In genomic region chr12:7639571-7640122, GRCh38 we compare ENCODE assay signal across 12 cellular contexts. TPM values are rescaled to one million over a fixed set of nuclear protein-coding genes. Genes with fewer than 3 reads are reported as not detected.
DNase-seq lines count a peak whose midpoint lies in the region; ATAC-seq, FAIRE-seq and TF ChIP-seq lines count a peak whose summit lies in the region.
"Not testable (repeated sequence)": the region's sequence is repeated elsewhere in the genome, so short reads cannot be mapped to it uniquely, and the experiment has no call there.
"Had no signal": no experiment of that assay in that cellular context is flagged by ENCODE, and none has a peak within 500 bp of the region (broad histone marks: within the 10 kb centered on the region; RNA-seq: fewer than 3 reads in every experiment).

No MANE protein-coding gene starts in this region.

- POLR2A ChIA-PET in activated B cell treated with CpG ODN at 0.5 μM for 24 hours (lab: Charles Lee): interaction anchor here (0.6 to 1.2 kb wide), 2 partner anchors 386 to 532 kb away, joined by 3 to 7 read pairs; no protein-coding TSS in a partner anchor

- TF ChIP-seq EP300 in suprapubic skin (IDR thresholded peaks at IDR 0.05): not testable (repeated sequence)

- peaks cover 35% of the 10 kb centered on the region for H3K4me1 ChIP-seq in HUES6 (ENCODE audit: control insufficient read depth, insufficient read depth, low read length)
- not testable (repeated sequence) for H3K4me1 ChIP-seq in kidney (ENCODE audit: control insufficient read depth in 1 of 2, insufficient read depth in 1 of 2, low read depth in 1 of 2, low read length in 2 of 2); psoas muscle; suprapubic skin

- peaks cover 21% of the 10 kb centered on the region for H3K27me3 Mint-ChIP-seq in activated B cell treated with CpG ODN at 0.5 μM for 24 hours
- H3K27me3 Mint-ChIP-seq in activated naive CD8-positive, alpha-beta T cell treated with anti-CD3 and anti-CD28 coated beads for 36 hours: not testable (repeated sequence)

- H3K27ac ChIP-seq in HUES6 (ENCODE audit: low read depth, low read length); kidney (ENCODE audit: low read depth in 2 of 2, low read length in 2 of 2); psoas muscle; suprapubic skin: not testable (repeated sequence)

- H3K9me3 ChIP-seq in HUES6 (ENCODE audit: control insufficient read depth, insufficient read depth, low read depth, low read length); kidney (ENCODE audit: control insufficient read depth in 1 of 2, low read length in 2 of 2); psoas muscle; suprapubic skin: not testable (repeated sequence)

- H3K27me3 ChIP-seq in HUES6 (ENCODE audit: control insufficient read depth, insufficient read depth, low read length); psoas muscle (ENCODE audit: insufficient read depth in 3 of 3, low read length in 2 of 3); suprapubic skin: not testable (repeated sequence)

- intact Hi-C loops in activated B cell treated with CpG ODN at 0.5 μM for 24 hours (cut with micrococcal nuclease) (loop anchor here (2.0 to 10.0 kb wide), 7 partner anchors 167 to 1085 kb away; partner anchors contain the start of genes ATN1, IFFO1, LPCAT3 and TPI1), kidney (cut with DNase I) (loop anchor here (5.0 kb wide), 1 partner anchor 417 kb away; no protein-coding TSS in a partner anchor), psoas muscle (cut with DNase I) (loop anchor here (2.0 to 10.0 kb wide), 3 partner anchors 421 to 577 kb away; partner anchors contain the start of gene C1S (in 1 of the 2))

- H3K9ac ChIP-seq in HUES6 (ENCODE audit: low read length); kidney (ENCODE audit: low read length in 2 of 2): not testable (repeated sequence)

- H3K36me3 Mint-ChIP-seq in activated B cell treated with CpG ODN at 0.5 μM for 24 hours (ENCODE audit: low read depth); activated naive CD8-positive, alpha-beta T cell treated with anti-CD3 and anti-CD28 coated beads for 36 hours: not testable (repeated sequence)

- TF ChIP-seq POLR2A in suprapubic skin (IDR thresholded peaks at IDR 0.05): not testable (repeated sequence)

- not testable (repeated sequence) for DNase-seq in AG09309 (ENCODE audit: low read depth); activated B cell treated with CpG ODN at 0.5 μM for 24 hours; activated naive CD8-positive, alpha-beta T cell treated with anti-CD3 and anti-CD28 coated beads for 36 hours; epithelial cell of proximal tubule (ENCODE audit: low read depth); kidney; psoas muscle; suprapubic skin (ENCODE audit: low spot score in 2 of 2)

- WGBS in psoas muscle, 3 donors: 26 to 34% (median 26%) methylated on average over 15 to 39 of the region's 41 CpGs
- WGBS in suprapubic skin: 83% methylated on average over 5 of the region's 41 CpGs

- not testable (repeated sequence) for TF ChIP-seq CTCF in AG09309 (IDR thresholded peaks at IDR 0.05; ENCODE audit: control insufficient read depth, insufficient read depth, low read depth, low read length, missing control alignments); activated B cell treated with CpG ODN at 0.5 μM for 24 hours (IDR thresholded peaks at IDR 0.05); epithelial cell of proximal tubule (conservative IDR thresholded peaks at IDR 0.05; ENCODE audit: low read depth, low read length); kidney (IDR thresholded peaks at IDR 0.05; ENCODE audit: borderline replicate concordance, extremely low read depth, insufficient read depth); psoas muscle (IDR thresholded peaks at IDR 0.05); suprapubic skin (IDR thresholded peaks at IDR 0.05)

- peak overlapping the region; percentile 66 for H3K4me3 Mint-ChIP-seq in activated B cell treated with CpG ODN at 0.5 μM for 24 hours
- H3K4me3 Mint-ChIP-seq in activated naive CD8-positive, alpha-beta T cell treated with anti-CD3 and anti-CD28 coated beads for 36 hours: peak overlapping the region; percentile 74

- not testable (repeated sequence) for FAIRE-seq in kidney (lab: Jason Lieb, UNC)

- CTCF ChIA-PET in activated B cell treated with CpG ODN at 0.5 μM for 24 hours (lab: Charles Lee): interaction anchor here (0.7 to 1.5 kb wide), 5 partner anchors 11 to 1404 kb away, joined by 3 to 6 read pairs (median 3); no protein-coding TSS in a partner anchor

- H3K4me1 Mint-ChIP-seq in activated B cell treated with CpG ODN at 0.5 μM for 24 hours: peaks cover 21% of the 10 kb centered on the region
- H3K4me1 Mint-ChIP-seq in activated naive CD8-positive, alpha-beta T cell treated with anti-CD3 and anti-CD28 coated beads for 36 hours: peaks cover 23% of the 10 kb centered on the region

- peak overlapping the region; percentile 20 for H3K4me3 ChIP-seq in AG09309 (ENCODE audit: control insufficient read depth, low read depth, low read length)
- H3K4me3 ChIP-seq in HUES6 (ENCODE audit: low read depth, low read length): peak overlapping the region; percentile 31
- H3K4me3 ChIP-seq in epithelial cell of proximal tubule (ENCODE audit: low read depth, low read length): peak overlapping the region; percentile 19
- peak overlapping the region; percentile 20 to 21 for H3K4me3 ChIP-seq in kidney (ENCODE audit: low read length in 2 of 2)
- peak overlapping the region; percentile 43 for H3K4me3 ChIP-seq in psoas muscle
- peak overlapping the region; percentile 41 for H3K4me3 ChIP-seq in suprapubic skin

- not testable (repeated sequence) for H3K9me3 Mint-ChIP-seq in activated B cell treated with CpG ODN at 0.5 μM for 24 hours; activated naive CD8-positive, alpha-beta T cell treated with anti-CD3 and anti-CD28 coated beads for 36 hours

- not testable (repeated sequence) for H3K27ac Mint-ChIP-seq in activated B cell treated with CpG ODN at 0.5 μM for 24 hours
- H3K27ac Mint-ChIP-seq in activated naive CD8-positive, alpha-beta T cell treated with anti-CD3 and anti-CD28 coated beads for 36 hours: peak overlapping the region; percentile 86

- not testable (repeated sequence) for ATAC-seq in activated B cell treated with CpG ODN at 0.5 μM for 24 hours (ENCODE audit: low read depth)
- ATAC-seq in psoas muscle: peak in 1 of 4 donors; percentile 24

- H3K36me3 ChIP-seq in HUES6 (ENCODE audit: control insufficient read depth, insufficient read depth, low read length); kidney (ENCODE audit: control insufficient read depth in 1 of 2, insufficient read depth in 2 of 2, low read length in 2 of 2); psoas muscle (ENCODE audit: insufficient read depth in 1 of 2, low read depth in 1 of 2); suprapubic skin: not testable (repeated sequence)

RNA-seq across cellular contexts. Expression of gene APOBEC1, which starts 26.1 kb away (rescaled TPM):
- total RNA-seq in activated B cell treated with CpG ODN at 0.5 μM for 24 hours (not detected in 2 replicates), epithelial cell of proximal tubule (not detected in 2 replicates), kidney (not detected), psoas muscle (not detected), suprapubic skin (not detected)
- not detected for total RNA-seq in activated naive CD8-positive, alpha-beta T cell treated with anti-CD3 and anti-CD28 coated beads for 36 hours
- polyA plus RNA-seq in kidney (ENCODE audit: insufficient read depth, low read depth, low replicate concordance) (not detected), psoas muscle (under 1 TPM in 1 of 3 donors, not detected in 2; 0.18 TPM)
- total RNA-seq: A172, G401, lung microvascular endothelial cell, SJCRH30 had no signal

RNA-seq across cellular contexts. Expression of gene GDF3, which starts 55.9 kb away (rescaled TPM):
- total RNA-seq in activated B cell treated with CpG ODN at 0.5 μM for 24 hours (not detected in 2 replicates), epithelial cell of proximal tubule (not detected in 2 replicates), kidney (0.66 TPM), psoas muscle (under 1 TPM in 1 of 4 donors, not detected in 3; 0.30 TPM), suprapubic skin (not detected)
- not detected for total RNA-seq in activated naive CD8-positive, alpha-beta T cell treated with anti-CD3 and anti-CD28 coated beads for 36 hours
- polyA plus RNA-seq in kidney (ENCODE audit: insufficient read depth, low read depth, low replicate concordance) (1.6 TPM), psoas muscle (under 1 TPM; 0.04 to 0.37 (median 0.05) TPM)
- total RNA-seq: A172, G401, SJCRH30 had no signal
